Comparison of ENCODE assay signal across 8 cellular contexts in genomic region chr9:109574061-109574882, GRCh38.
A peak's percentile ranks its signal among the peaks of the same experiment; 100 is the strongest.
DNase-seq lines count a peak whose midpoint lies in the region; ATAC-seq and TF ChIP-seq lines count a peak whose summit lies in the region.

No MANE protein-coding gene starts in this region.

- no peaks in the 10 kb centered on the region for H3K4me1 ChIP-seq in OCI-LY3 (ENCODE audit: low read length)

- no peaks in the 10 kb centered on the region for H3K9me3 ChIP-seq in OCI-LY3 (ENCODE audit: insufficient read depth, low read length)

- no peak overlapping the region for H2AFZ ChIP-seq in OCI-LY3 (ENCODE audit: low read depth, low read length)

- H3K9ac ChIP-seq in OCI-LY3 (ENCODE audit: low read length) = no peak overlapping the region

- no peaks in the 10 kb centered on the region for H3K36me3 Mint-ChIP-seq in memory B cell

- peak; percentile 41 for ATAC-seq in memory B cell (ENCODE audit: low read depth)
- ATAC-seq in HG02571 (IDR thresholded peaks at IDR 0.05; ENCODE audit: unreplicated experiment) = no peak

- no peaks in the 10 kb centered on the region for H3K9me3 Mint-ChIP-seq in memory B cell

- H3K27me3 Mint-ChIP-seq in memory B cell = peaks cover 3% of the 10 kb centered on the region

- H4K20me1 ChIP-seq in OCI-LY3 (ENCODE audit: insufficient read depth, low read length) = no peaks in the 10 kb centered on the region

- H3K4me2 ChIP-seq in OCI-LY3 (ENCODE audit: low read length) = no peak overlapping the region

- no peak overlapping the region for H3K4me3 Mint-ChIP-seq in memory B cell

- no peak overlapping the region for H3K27ac ChIP-seq in OCI-LY3 (ENCODE audit: low read length)

- no peak overlapping the region for H3K4me3 ChIP-seq in OCI-LY3 (ENCODE audit: low read length)

- peaks cover 9% of the 10 kb centered on the region; the same call in 1 of the 2 replicates for H3K27me3 ChIP-seq in OCI-LY3 (ENCODE audit: low read depth, low read length)

- H3K4me1 Mint-ChIP-seq in memory B cell = no peaks in the 10 kb centered on the region

- H3K27ac Mint-ChIP-seq in memory B cell = no peak overlapping the region

- H3K79me2 ChIP-seq in OCI-LY3 (ENCODE audit: low read length) = no peaks in the 10 kb centered on the region

- no peaks in the 10 kb centered on the region for H3K36me3 ChIP-seq in OCI-LY3 (replicated peaks; ENCODE audit: low read depth, low read length)

- TF ChIP-seq CTCF in GM13977 (IDR thresholded peaks at IDR 0.05; ENCODE audit: extremely low read depth, insufficient read depth, missing control alignments) (peak; percentile 72), OCI-LY3 (IDR thresholded peaks at IDR 0.05; ENCODE audit: low read depth, low read length) (peak; percentile 73)

- DNase-seq in AG20443 (ENCODE audit: low spot score) (peak; percentile 69), GM13977 (ENCODE audit: low spot score) (peak; percentile 45), KG1 (lab: John Stamatoyannopoulos, UW) (peak; percentile 20), dermis blood vessel endothelial cell (peak; percentile 70), memory B cell (ENCODE audit: low spot score in 2 of 2) (peak; percentile 11 to 33)
- no peak for DNase-seq in activated naive CD4-positive, alpha-beta T cell (lab: John Stamatoyannopoulos, UW)

- in situ Hi-C loops in GM13977 (cut with MboI; ENCODE audit: low pct_unique_long_range_greater_than_20kb, low sequenced_read_pairs, unreplicated experiment) = no loop called here

Comparison
In these comparisons a context has a peak if more than half of its experiments do, and no peak if none do; other contexts are left out.
1. DNase-seq: peak in AG20443 (single experiment), GM13977 (single experiment), KG1 (single experiment), dermis blood vessel endothelial cell (single experiment) and memory B cell (2 of 2); none in activated naive CD4-positive, alpha-beta T cell (0 of 4).